Comparison of ENCODE assay signal across 14 cellular contexts in genomic region chr11:61065955-61066638, GRCh38. TPM values are rescaled to one million over a fixed set of nuclear protein-coding genes. Genes with fewer than 3 reads are reported as not detected.
A peak's percentile ranks its signal among the peaks of the same experiment; 100 is the strongest.
DNase-seq lines count a peak whose midpoint lies in the region; ATAC-seq lines count a peak whose summit lies in the region.
"Had no signal": no experiment of that assay in that cellular context is flagged by ENCODE, and none has a peak within 500 bp of the region (broad histone marks: within the 10 kb centered on the region; RNA-seq: fewer than 3 reads in every experiment).

No MANE protein-coding gene starts in this region.

- ATAC-seq in activated T-cell treated with anti-CD3 and anti-CD28 coated beads, Interleukin-2, amount 50 U/mL, for 72 hours (replicated peaks in 1 of 2) = peak; percentile 19 to 32
- no peak for ATAC-seq in naive B cell (ENCODE audit: low read depth in 2 of 2)
- no peak for ATAC-seq in HG03108 (IDR thresholded peaks at IDR 0.05; ENCODE audit: unreplicated experiment)

- peaks cover 26 to 50% of the 10 kb centered on the region in 2 donors for H3K36me3 Mint-ChIP-seq in activated T-cell treated with anti-CD3 and anti-CD28 coated beads, Interleukin-2, amount 50 U/mL, for 72 hours (ENCODE audit: insufficient read depth in 2 of 2)
- H3K36me3 Mint-ChIP-seq in naive B cell = no peaks in the 10 kb centered on the region

- H3K9me3 Mint-ChIP-seq in activated T-cell treated with anti-CD3 and anti-CD28 coated beads, Interleukin-2, amount 50 U/mL, for 72 hours = no peaks in the 10 kb centered on the region
- H3K9me3 Mint-ChIP-seq in naive B cell = peaks cover 0 to 8% (median 0%) of the 10 kb centered on the region in 7 donors

- no peak overlapping the region for H3K27ac ChIP-seq in caudate nucleus (ENCODE audit: low read depth, low read length)
- H3K27ac ChIP-seq: coronary artery had no signal

- DNase-seq in stimulated activated CD4-positive, alpha-beta T cell treated with anti-CD3 and anti-CD28 coated beads, Interleukin-12 subunit alpha, Interleukin-12 subunit beta, amount 100 ng/mL, for 48 hours (ENCODE audit: low read depth in 2 of 3, low spot score in 1 of 3) = peak; percentile 56 to 71 (median 67)
- no peak for DNase-seq in stimulated activated CD4-positive, alpha-beta T cell treated with anti-CD3 and anti-CD28 coated beads, Interleukin-4, amount 100 ng/mL, for 4 hours
- peak; percentile 69 to 79 for DNase-seq in activated T-cell treated with anti-CD3 and anti-CD28 coated beads, Interleukin-2, amount 50 U/mL, for 72 hours
- DNase-seq in naive B cell (no peak), NCI-H1436 (lab: John Stamatoyannopoulos, UW) (no peak), DMS153 (lab: John Stamatoyannopoulos, UW) (no peak), caudate nucleus (lab: John Stamatoyannopoulos, UW) (no peak)
- DNase-seq: DND-41, NCI-H187 treated with DMSO at 0.1 percent for 48 hours had no signal

- H3K4me1 Mint-ChIP-seq in activated T-cell treated with anti-CD3 and anti-CD28 coated beads, Interleukin-2, amount 50 U/mL, for 72 hours (ENCODE audit: low read depth) = peaks cover 98% of the 10 kb centered on the region
- H3K4me1 Mint-ChIP-seq in naive B cell = peaks cover 40 to 74% (median 63%) of the 10 kb centered on the region in 3 donors

- H3K27ac Mint-ChIP-seq in activated T-cell treated with anti-CD3 and anti-CD28 coated beads, Interleukin-2, amount 50 U/mL, for 72 hours = peak overlapping the region; percentile 62
- peak overlapping the region in 4 of 6 donors; percentile 10 to 76 (median 36) for H3K27ac Mint-ChIP-seq in naive B cell

- H3K27me3 Mint-ChIP-seq in activated T-cell treated with anti-CD3 and anti-CD28 coated beads, Interleukin-2, amount 50 U/mL, for 72 hours (ENCODE audit: low read depth) = no peaks in the 10 kb centered on the region
- no peaks in the 10 kb centered on the region for H3K27me3 Mint-ChIP-seq in naive B cell

- peak overlapping the region; percentile 75 to 80 for H3K4me3 Mint-ChIP-seq in activated T-cell treated with anti-CD3 and anti-CD28 coated beads, Interleukin-2, amount 50 U/mL, for 72 hours
- H3K4me3 Mint-ChIP-seq in naive B cell = no peak overlapping the region

RNA-seq across cellular contexts. Expression of gene CD5, which starts 36.2 kb away (rescaled TPM):
- 100 to 1,000 TPM; 285 to 317 TPM for total RNA-seq in activated T-cell treated with anti-CD3 and anti-CD28 coated beads, Interleukin-2, amount 50 U/mL, for 72 hours
- polyA plus RNA-seq in naive B cell (ENCODE audit: low read depth in 6 of 6) = 10 to 100 TPM in 3 of 6 donors, 1 to 10 TPM in 3; 5.6 to 21.0 (median 10.5) TPM
- total RNA-seq: fibroblast of lung, LHCN-M2, smooth muscle cell had no signal
- polyA plus RNA-seq: fibroblast of lung had no signal

Comparison
In these comparisons a context has a peak if more than half of its experiments do, and no peak if none do; other contexts are left out.
1. DNase-seq: peak in stimulated activated CD4-positive, alpha-beta T cell treated with anti-CD3 and anti-CD28 coated beads, Interleukin-12 subunit alpha, Interleukin-12 subunit beta, amount 100 ng/mL, for 48 hours (3 of 3) and activated T-cell treated with anti-CD3 and anti-CD28 coated beads, Interleukin-2, amount 50 U/mL, for 72 hours (2 of 2); none in stimulated activated CD4-positive, alpha-beta T cell treated with anti-CD3 and anti-CD28 coated beads, Interleukin-4, amount 100 ng/mL, for 4 hours (0 of 2), naive B cell (single experiment), NCI-H1436 (single experiment), DMS153 (single experiment) and caudate nucleus (0 of 61).
2. ATAC-seq: peak in activated T-cell treated with anti-CD3 and anti-CD28 coated beads, Interleukin-2, amount 50 U/mL, for 72 hours (2 of 2); none in naive B cell (0 of 2) and HG03108 (single experiment).
3. H3K4me3 Mint-ChIP-seq: peak in activated T-cell treated with anti-CD3 and anti-CD28 coated beads, Interleukin-2, amount 50 U/mL, for 72 hours (2 of 2); none in naive B cell (0 of 8).